Comparison of ENCODE assay signal across 7 cellular contexts in the genomic region with DNA sequence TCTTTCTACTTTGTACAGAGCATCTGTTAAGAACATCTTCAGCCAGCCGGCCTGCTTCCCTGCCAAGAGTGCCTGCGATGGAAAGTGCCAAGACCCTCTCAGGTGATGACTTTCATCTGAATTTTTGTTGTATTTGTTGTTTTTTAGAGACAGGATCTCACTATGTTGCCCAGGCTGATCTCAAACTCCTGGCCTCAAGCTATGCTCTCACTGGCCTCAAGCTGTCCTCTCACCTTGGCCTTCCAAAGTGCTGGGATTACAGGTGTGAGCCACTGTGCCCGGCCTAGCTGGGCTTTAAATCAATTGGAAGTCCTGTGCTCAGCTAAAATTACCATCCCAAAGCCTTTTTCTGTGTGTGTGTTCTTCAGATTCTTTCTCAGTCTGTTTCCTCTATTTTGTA.
"Had no signal": no experiment of that assay in that cellular context is flagged by ENCODE, and none has a peak within 500 bp of the region (broad histone marks: within the 10 kb centered on the region; RNA-seq: fewer than 3 reads in every experiment).

No MANE protein-coding gene starts in this region.

- H3K27me3 Mint-ChIP-seq: IgD-negative memory B cell had no signal

- H3K9me3 Mint-ChIP-seq: GM23338, H9, HFFc6, IgD-negative memory B cell had no signal

- DNase-seq: H9, HCEC 1CT, HFFc6 had no signal

- H3K4me1 Mint-ChIP-seq: GM23338, H9 had no signal

- H3K4me3 ChIP-seq: GM23338 had no signal

- ATAC-seq: GM23338, HepG2 had no signal

- H3K27ac Mint-ChIP-seq: GM23338, HFFc6, IgD-negative memory B cell had no signal

- H3K27ac ChIP-seq: HL-60 had no signal

- H3K4me3 Mint-ChIP-seq: GM23338, H9, HFFc6, IgD-negative memory B cell had no signal
